Comparison of ENCODE assay signal across 1 cellular context in the genomic region with DNA sequence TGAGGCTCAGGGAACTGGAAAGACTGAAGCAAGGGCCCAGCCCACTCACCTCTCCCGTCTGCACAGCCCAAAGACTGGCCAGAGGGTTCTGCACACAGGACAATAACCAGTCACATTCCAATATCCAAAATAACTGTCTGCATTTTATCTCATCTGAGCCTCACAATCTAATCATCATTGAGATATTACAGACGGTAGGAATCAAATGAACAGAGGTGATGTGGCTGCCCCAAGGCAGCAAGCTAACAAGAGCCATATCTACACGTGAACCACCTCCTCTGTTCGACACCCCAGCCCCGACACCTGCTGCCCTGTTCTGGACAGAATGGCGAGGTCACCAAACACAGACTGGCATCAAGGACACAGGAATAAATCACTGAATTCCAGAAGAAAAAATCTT.
TF ChIP-seq lines count a peak whose summit lies in the region.

No MANE protein-coding gene starts in this region.

TF ChIP-seq in SK-N-SH treated with all-trans-retinoic acid at 6 μM for 48 hours, 23 proteins besides CTCF, POLR2A, EP300 and RAD21 (continued from another document):
- TF ChIP-seq, protein P1, sequence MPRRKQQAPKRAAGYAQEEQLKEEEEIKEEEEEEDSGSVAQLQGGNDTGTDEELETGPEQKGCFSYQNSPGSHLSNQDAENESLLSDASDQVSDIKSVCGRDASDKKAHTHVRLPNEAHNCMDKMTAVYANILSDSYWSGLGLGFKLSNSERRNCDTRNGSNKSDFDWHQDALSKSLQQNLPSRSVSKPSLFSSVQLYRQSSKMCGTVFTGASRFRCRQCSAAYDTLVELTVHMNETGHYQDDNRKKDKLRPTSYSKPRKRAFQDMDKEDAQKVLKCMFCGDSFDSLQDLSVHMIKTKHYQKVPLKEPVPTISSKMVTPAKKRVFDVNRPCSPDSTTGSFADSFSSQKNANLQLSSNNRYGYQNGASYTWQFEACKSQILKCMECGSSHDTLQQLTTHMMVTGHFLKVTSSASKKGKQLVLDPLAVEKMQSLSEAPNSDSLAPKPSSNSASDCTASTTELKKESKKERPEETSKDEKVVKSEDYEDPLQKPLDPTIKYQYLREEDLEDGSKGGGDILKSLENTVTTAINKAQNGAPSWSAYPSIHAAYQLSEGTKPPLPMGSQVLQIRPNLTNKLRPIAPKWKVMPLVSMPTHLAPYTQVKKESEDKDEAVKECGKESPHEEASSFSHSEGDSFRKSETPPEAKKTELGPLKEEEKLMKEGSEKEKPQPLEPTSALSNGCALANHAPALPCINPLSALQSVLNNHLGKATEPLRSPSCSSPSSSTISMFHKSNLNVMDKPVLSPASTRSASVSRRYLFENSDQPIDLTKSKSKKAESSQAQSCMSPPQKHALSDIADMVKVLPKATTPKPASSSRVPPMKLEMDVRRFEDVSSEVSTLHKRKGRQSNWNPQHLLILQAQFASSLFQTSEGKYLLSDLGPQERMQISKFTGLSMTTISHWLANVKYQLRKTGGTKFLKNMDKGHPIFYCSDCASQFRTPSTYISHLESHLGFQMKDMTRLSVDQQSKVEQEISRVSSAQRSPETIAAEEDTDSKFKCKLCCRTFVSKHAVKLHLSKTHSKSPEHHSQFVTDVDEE (CRISPR knock-in tag; IDR thresholded peaks at IDR 0.05): 0 out of 2 replicates have a peak, but pooled peaks have one; percentile 75
- TF ChIP-seq ESRRG (CRISPR knock-in tag; IDR thresholded peaks at IDR 0.05): peak; percentile 30; the same call in 1 of the 2 replicates
TF ChIP-seq in SK-N-SH treated with all-trans-retinoic acid at 6 μM for 48 hours: peak in this region for 6.
